12 cellular contexts compared by ENCODE assay signal in genomic region chr6:79421001-79421411, GRCh38.
DNase-seq lines count a peak whose midpoint lies in the region; TF ChIP-seq lines count a peak whose summit lies in the region.
"Had no signal": no experiment of that assay in that cellular context is flagged by ENCODE, and none has a peak within 500 bp of the region (broad histone marks: within the 10 kb centered on the region; RNA-seq: fewer than 3 reads in every experiment).

No MANE protein-coding gene starts in this region.

- intact Hi-C loops in tibial artery (cut with DNase I; ENCODE audit: low total_unique reads): loop anchor here (10.0 kb wide), 1 partner anchor 1534 kb away; no protein-coding TSS in a partner anchor
- intact Hi-C loops in activated CD4-positive, alpha-beta T cell treated with anti-CD3 and anti-CD28 coated beads, Interleukin-2, amount 10 ng/mL, durations not matched to agents 24 days and 14 days (cut with micrococcal nuclease): no loop called here

- DNase-seq in GM04503 (ENCODE audit: low read depth): peak; percentile 9
- DNase-seq in brain microvascular endothelial cell: peak; percentile 80
- DNase-seq in iris pigment epithelial cell (ENCODE audit: low read depth): peak; percentile 93
- no peak for DNase-seq in tibial artery
- no peak for DNase-seq in activated CD4-positive, alpha-beta T cell treated with anti-CD3 and anti-CD28 coated beads, Interleukin-2, amount 10 ng/mL, durations not matched to agents 24 days and 14 days
- DNase-seq in NOMO-1 (lab: John Stamatoyannopoulos, UW; ENCODE audit: unreplicated experiment in 2 of 2): no peak
- no peak for DNase-seq in effector CD4-positive, alpha-beta T cell
- DNase-seq: activated CD4-positive, alpha-beta memory T cell treated with anti-CD3 and anti-CD28 coated beads for 36 hours; T-helper 17 cell had no signal

- in situ Hi-C loops in brain microvascular endothelial cell (cut with HindIII; ENCODE audit: low pct_ligation_motif_present, low sequenced_read_pairs): no loop called here

- peak overlapping the region; percentile 70; the same call in 1 of the 2 replicates for H3K27ac ChIP-seq in 22Rv1
- H3K27ac ChIP-seq in brain microvascular endothelial cell: peak overlapping the region; percentile 90
- H3K27ac ChIP-seq in tibial artery: no peak overlapping the region
- H3K27ac ChIP-seq: coronary artery, vagina had no signal

- no peak overlapping the region for H3K4me3 Mint-ChIP-seq in activated CD4-positive, alpha-beta T cell treated with anti-CD3 and anti-CD28 coated beads, Interleukin-2, amount 10 ng/mL, durations not matched to agents 24 days and 14 days
- H3K4me3 Mint-ChIP-seq: activated CD4-positive, alpha-beta memory T cell treated with anti-CD3 and anti-CD28 coated beads for 36 hours; T-helper 17 cell had no signal

- no peak overlapping the region for H3K27ac Mint-ChIP-seq in activated CD4-positive, alpha-beta T cell treated with anti-CD3 and anti-CD28 coated beads, Interleukin-2, amount 10 ng/mL, durations not matched to agents 24 days and 14 days
- H3K27ac Mint-ChIP-seq: activated CD4-positive, alpha-beta memory T cell treated with anti-CD3 and anti-CD28 coated beads for 36 hours; T-helper 17 cell had no signal

- peaks cover 0 to 6% (median 3%) of the 10 kb centered on the region in 4 donors for H3K4me1 ChIP-seq in tibial artery
- H3K4me1 ChIP-seq: vagina had no signal

- no peaks in the 10 kb centered on the region for H3K9me3 ChIP-seq in tibial artery
- H3K9me3 ChIP-seq: vagina had no signal

- TF ChIP-seq CTCF in 22Rv1 (IDR thresholded peaks at IDR 0.05) (no peak), brain microvascular endothelial cell (IDR thresholded peaks at IDR 0.05; ENCODE audit: low read depth, low read length, missing control alignments) (no peak), tibial artery (IDR thresholded peaks at IDR 0.05) (no peak)

- no peaks in the 10 kb centered on the region for H3K4me1 Mint-ChIP-seq in activated CD4-positive, alpha-beta T cell treated with anti-CD3 and anti-CD28 coated beads, Interleukin-2, amount 10 ng/mL, durations not matched to agents 24 days and 14 days
- H3K4me1 Mint-ChIP-seq: T-helper 17 cell had no signal

- no peaks in the 10 kb centered on the region for H3K36me3 Mint-ChIP-seq in activated CD4-positive, alpha-beta T cell treated with anti-CD3 and anti-CD28 coated beads, Interleukin-2, amount 10 ng/mL, durations not matched to agents 24 days and 14 days (ENCODE audit: low read depth)
- H3K36me3 Mint-ChIP-seq: activated CD4-positive, alpha-beta memory T cell treated with anti-CD3 and anti-CD28 coated beads for 36 hours had no signal

- H3K36me3 ChIP-seq in brain microvascular endothelial cell (replicated peaks): no peaks in the 10 kb centered on the region
- no peaks in the 10 kb centered on the region for H3K36me3 ChIP-seq in tibial artery
- H3K36me3 ChIP-seq: vagina had no signal

- no peaks in the 10 kb centered on the region for H3K9me3 Mint-ChIP-seq in activated CD4-positive, alpha-beta T cell treated with anti-CD3 and anti-CD28 coated beads, Interleukin-2, amount 10 ng/mL, durations not matched to agents 24 days and 14 days
- H3K9me3 Mint-ChIP-seq: activated CD4-positive, alpha-beta memory T cell treated with anti-CD3 and anti-CD28 coated beads for 36 hours had no signal

- H3K4me3 ChIP-seq in brain microvascular endothelial cell (ENCODE audit: low read depth, low read length) (no peak overlapping the region), tibial artery (no peak overlapping the region)
- H3K4me3 ChIP-seq: coronary artery, vagina had no signal

- H3K27me3 Mint-ChIP-seq in activated CD4-positive, alpha-beta T cell treated with anti-CD3 and anti-CD28 coated beads, Interleukin-2, amount 10 ng/mL, durations not matched to agents 24 days and 14 days: peaks cover 5% of the 10 kb centered on the region

- H3K27me3 ChIP-seq in brain microvascular endothelial cell (replicated peaks): no peaks in the 10 kb centered on the region
- no peaks in the 10 kb centered on the region for H3K27me3 ChIP-seq in tibial artery
- H3K27me3 ChIP-seq: vagina had no signal

Comparison
In these comparisons a context has a peak if more than half of its experiments do, and no peak if none do; other contexts are left out.
1. H3K27ac ChIP-seq: peak in 22Rv1 (single experiment) and brain microvascular endothelial cell (single experiment); none in tibial artery (0 of 2).
2. DNase-seq: peak in GM04503 (single experiment), brain microvascular endothelial cell (single experiment) and iris pigment epithelial cell (single experiment); none in tibial artery (0 of 2), activated CD4-positive, alpha-beta T cell treated with anti-CD3 and anti-CD28 coated beads, Interleukin-2, amount 10 ng/mL, durations not matched to agents 24 days and 14 days (single experiment), NOMO-1 (0 of 2) and effector CD4-positive, alpha-beta T cell (single experiment).